ENCODE assay signal across 8 cellular contexts in genomic region chr10:117374506-117375359, GRCh38. TPM values are rescaled to one million over a fixed set of nuclear protein-coding genes. Genes with fewer than 3 reads are reported as not detected.
DNase-seq lines count a peak whose midpoint lies in the region; ATAC-seq and TF ChIP-seq lines count a peak whose summit lies in the region.

No MANE protein-coding gene starts in this region.

- DNase-seq in AG10803 (ENCODE audit: low read depth) (peak; percentile 36), Peyer's patch (peak in 2 of 3 donors; percentile 49 to 73), left ventricle myocardium inferior (peak; percentile 55), trophoblast cell (peak; percentile 34 to 40), epidermal melanocyte (ENCODE audit: insufficient read length, low spot score) (no peak)

- no peaks in the 10 kb centered on the region for H3K79me1 ChIP-seq in trophoblast cell (ENCODE audit: low read length)

- peak overlapping the region; percentile 51 for H3K14ac ChIP-seq in trophoblast cell (ENCODE audit: low read length)

- H3K27me3 ChIP-seq in Peyer's patch (no peaks in the 10 kb centered on the region), left ventricle myocardium inferior (ENCODE audit: low read depth) (peaks cover 14% of the 10 kb centered on the region), trophoblast cell (ENCODE audit: insufficient read depth, low read length) (no peaks in the 10 kb centered on the region)

- peak overlapping the region; percentile 58 for H3K18ac ChIP-seq in trophoblast cell (ENCODE audit: low read length)

- peak overlapping the region; percentile 70 for H4K12ac ChIP-seq in trophoblast cell (ENCODE audit: low read depth, low read length)

- H3K9ac ChIP-seq in trophoblast cell (ENCODE audit: low read length): peak overlapping the region; percentile 84

- no CpG with 5 or more reads among the region's 92 CpGs for WGBS in trophoblast cell (ENCODE audit: extremely low coverage, insufficient coverage, insufficient read length)

- peak overlapping the region; percentile 62 for H4K8ac ChIP-seq in trophoblast cell (ENCODE audit: low read depth, low read length)

- H3K9me3 ChIP-seq in Peyer's patch (no peaks in the 10 kb centered on the region), left ventricle myocardium inferior (replicated peaks) (no peaks in the 10 kb centered on the region), trophoblast cell (ENCODE audit: insufficient read depth, low read depth, low read length) (no peaks in the 10 kb centered on the region)

- peak overlapping the region; percentile 72 for H2AFZ ChIP-seq in trophoblast cell (ENCODE audit: insufficient read depth, low read length, poor library complexity)

- H3K4me2 ChIP-seq in trophoblast cell (ENCODE audit: low read length): peak overlapping the region; percentile 70

- H2BK12ac ChIP-seq in trophoblast cell (ENCODE audit: low read length): no peak overlapping the region

- peaks cover 5% of the 10 kb centered on the region for H3K79me2 ChIP-seq in trophoblast cell (ENCODE audit: control insufficient read depth, insufficient read depth, low read length, poor library complexity)

- peak overlapping the region; percentile 90 for H3K4me3 ChIP-seq in AG10803 (ENCODE audit: low read length)
- H3K4me3 ChIP-seq in Peyer's patch: peak overlapping the region; percentile 80 to 99 (median 90)
- H3K4me3 ChIP-seq in left ventricle myocardium inferior: peak overlapping the region; percentile 93
- H3K4me3 ChIP-seq in trophoblast cell (ENCODE audit: low read depth, low read length): peak overlapping the region; percentile 94

- H2BK5ac ChIP-seq in trophoblast cell (ENCODE audit: low read depth, low read length, poor library complexity): peak overlapping the region; percentile 34

- TF ChIP-seq POLR2A in Peyer's patch (IDR thresholded peaks at IDR 0.05): no peak

- no peak overlapping the region for H2BK120ac ChIP-seq in trophoblast cell (ENCODE audit: insufficient read depth, low read length, poor library complexity)

- no peak overlapping the region for H2AK5ac ChIP-seq in trophoblast cell (ENCODE audit: low read length)

- no peak overlapping the region for H3K23ac ChIP-seq in trophoblast cell (ENCODE audit: low read length)

- TF ChIP-seq CTCF in AG10803 (conservative IDR thresholded peaks at IDR 0.05; ENCODE audit: low read length): no peak
- TF ChIP-seq CTCF in Peyer's patch (IDR thresholded peaks at IDR 0.05): peak in 1 of 6 experiments; percentile 6
- TF ChIP-seq CTCF in left ventricle myocardium inferior (IDR thresholded peaks at IDR 0.05; ENCODE audit: borderline replicate concordance): no peak

- H4K91ac ChIP-seq in trophoblast cell (ENCODE audit: low read depth, low read length): peak overlapping the region; percentile 7

- H3K4me1 ChIP-seq in Peyer's patch (peaks cover 0 to 33% (median 9%) of the 10 kb centered on the region in 4 donors), left ventricle myocardium inferior (peaks cover 67% of the 10 kb centered on the region), trophoblast cell (ENCODE audit: control insufficient read depth in 1 of 2, insufficient read depth in 2 of 2, low read length in 2 of 2) (peaks cover 7 to 14% of the 10 kb centered on the region in 2 experiments)

- intact Hi-C loops in left ventricle myocardium inferior (cut with micrococcal nuclease): no loop called here

- H3K27ac ChIP-seq in Peyer's patch (peak overlapping the region; percentile 88 to 99 (median 91)), angular gyrus (ENCODE audit: low read depth, low read length) (peak overlapping the region; percentile 54), left ventricle myocardium inferior (replicated peaks) (peak overlapping the region; percentile 95), trophoblast cell (ENCODE audit: low read depth, low read length) (no peak overlapping the region)

- ATAC-seq in GM18858 (IDR thresholded peaks at IDR 0.05; ENCODE audit: unreplicated experiment) (peak; percentile 24), HG02973 (IDR thresholded peaks at IDR 0.05; ENCODE audit: unreplicated experiment) (peak; percentile 34)

- no peaks in the 10 kb centered on the region for H3K36me3 ChIP-seq in Peyer's patch
- H3K36me3 ChIP-seq in left ventricle myocardium inferior: no peaks in the 10 kb centered on the region
- H3K36me3 ChIP-seq in trophoblast cell (ENCODE audit: control insufficient read depth in 1 of 2, insufficient read depth in 2 of 2, low read length in 2 of 2): no peaks in the 10 kb centered on the region

- H3K4ac ChIP-seq in trophoblast cell (ENCODE audit: low read depth, low read length): peak overlapping the region; percentile 58

RNA-seq across cellular contexts. Expression of gene PDZD8, which starts 0.5 kb away (rescaled TPM):
- 10 to 100 TPM; 50.3 to 91.4 (median 72.0) TPM for total RNA-seq in Peyer's patch
- total RNA-seq in left ventricle myocardium inferior: 23.9 TPM
- 12.6 and 13.2 TPM in 2 replicates for polyA plus RNA-seq in trophoblast cell (2013)
